In the genomic region with DNA sequence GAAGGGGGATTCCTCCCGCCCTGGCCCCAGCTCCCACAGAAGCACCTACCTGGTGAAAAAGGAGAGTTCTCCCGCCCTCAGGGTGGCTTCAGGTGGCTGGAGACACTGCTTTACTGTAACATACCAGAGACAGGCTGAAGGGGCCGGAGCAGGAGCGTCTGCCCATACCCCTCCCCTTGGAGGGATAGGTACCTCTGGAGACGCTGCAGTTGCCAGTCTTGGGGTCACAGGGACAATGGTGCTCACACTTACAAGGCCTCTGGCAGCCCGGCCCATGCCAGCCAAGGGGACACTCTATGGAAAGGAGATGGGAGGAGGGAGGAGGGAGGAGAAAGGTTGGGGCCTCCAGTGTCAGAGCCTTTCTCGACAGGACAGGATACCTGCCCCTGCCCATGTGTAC, we compare ENCODE assay signal across 33 cellular contexts. TPM values are rescaled to one million over a fixed set of nuclear protein-coding genes. Genes with fewer than 3 reads are reported as not detected.
"Had no signal": no experiment of that assay in that cellular context is flagged by ENCODE, and none has a peak within 500 bp of the region (broad histone marks: within the 10 kb centered on the region; RNA-seq: fewer than 3 reads in every experiment).

No MANE protein-coding gene starts in this region.

- FAIRE-seq: colon, endometrium, endothelial cell of umbilical vein, TTC549 had no signal

- H3K4me1 ChIP-seq: foreskin keratinocyte had no signal

- H3K27ac ChIP-seq: body of pancreas, esophagus muscularis mucosa, foreskin keratinocyte, gastroesophageal sphincter, VCaP had no signal

- H3K27me3 Mint-ChIP-seq: activated CD4-positive, alpha-beta memory T cell treated with anti-CD3 and anti-CD28 coated beads, Interleukin-2, amount 10 ng/mL, durations not matched to agents 7 days and 5 days; activated CD4-positive, alpha-beta T cell treated with anti-CD3 and anti-CD28 coated beads, Interleukin-2, amount 10 ng/mL, durations not matched to agents 7 days and 5 days; activated naive CD8-positive, alpha-beta T cell; activated T-cell treated with anti-CD3 and anti-CD28 coated beads, Interleukin-2, amount 50 U/mL, for 24 hours; activated T-helper 17 cell treated with anti-CD3 and anti-CD28 coated beads, Interleukin-2, amount 50 U/mL, for 72 hours; T-helper 17 cell had no signal

- H3K9me3 Mint-ChIP-seq: activated CD4-positive, alpha-beta memory T cell treated with anti-CD3 and anti-CD28 coated beads, Interleukin-2, amount 10 ng/mL, durations not matched to agents 7 days and 5 days; activated CD4-positive, alpha-beta T cell treated with anti-CD3 and anti-CD28 coated beads, Interleukin-2, amount 10 ng/mL, durations not matched to agents 7 days and 5 days; activated T-cell treated with anti-CD3 and anti-CD28 coated beads, Interleukin-2, amount 50 U/mL, for 24 hours; activated T-helper 17 cell treated with anti-CD3 and anti-CD28 coated beads, Interleukin-2, amount 50 U/mL, for 72 hours; T-helper 2 cell treated with Interferon-gamma antibody and Interleukin-4, amounts not matched to agents 5 μg/mL and 100 μg/mL, for 36 hours; WTC11 had no signal

- DNase-seq: activated CD4-positive, alpha-beta memory T cell treated with anti-CD3 and anti-CD28 coated beads, Interleukin-2, amount 10 ng/mL, durations not matched to agents 7 days and 5 days; activated CD4-positive, alpha-beta T cell treated with anti-CD3 and anti-CD28 coated beads for 1 hour; activated CD4-positive, alpha-beta T cell treated with anti-CD3 and anti-CD28 coated beads for 4 hours; activated CD4-positive, alpha-beta T cell treated with anti-CD3 and anti-CD28 coated beads, Interleukin-2, amount 10 ng/mL, durations not matched to agents 7 days and 5 days; activated CD4-positive, alpha-beta T cell treated with anti-CD3 and anti-CD28 coated beads, Interleukin-2, amount 50 U/mL, for 4 hours; activated CD8-positive, alpha-beta memory T cell treated with anti-CD3 and anti-CD28 coated beads, Interleukin-2, amount 50 U/mL, for 48 hours; activated effector memory CD4-positive, alpha-beta T cell treated with Interleukin-2 at 50 U/mL for 16 hours; activated gamma-delta T cell treated with Interleukin-2 at 50 U/mL for 16 hours; activated naive CD4-positive, alpha-beta T cell treated with anti-CD3 and anti-CD28 coated beads, Interleukin-2, amount 50 U/mL, for 16 hours; activated naive CD4-positive, alpha-beta T cell treated with Interleukin-2 at 50 U/mL for 16 hours; activated T-cell treated with anti-CD3 and anti-CD28 coated beads for 4 hours; activated T-cell treated with anti-CD3 and anti-CD28 coated beads, Interleukin-2, amount 50 U/mL, for 24 hours; amniotic stem cell; body of pancreas; cortex of kidney; dermis blood vessel endothelial cell; effector CD8-positive, alpha-beta T cell; foreskin keratinocyte; T-helper 1 cell; T-helper 17 cell had no signal

- H3K4me1 Mint-ChIP-seq: activated T-helper 17 cell treated with anti-CD3 and anti-CD28 coated beads, Interleukin-2, amount 50 U/mL, for 72 hours; WTC11 had no signal

- H3K9me3 ChIP-seq: body of pancreas, esophagus muscularis mucosa, gastroesophageal sphincter had no signal

- H3K27me3 ChIP-seq: body of pancreas, esophagus muscularis mucosa, foreskin keratinocyte had no signal

- H3K4me3 Mint-ChIP-seq: activated CD4-positive, alpha-beta memory T cell treated with anti-CD3 and anti-CD28 coated beads, Interleukin-2, amount 10 ng/mL, durations not matched to agents 7 days and 5 days; activated CD4-positive, alpha-beta T cell treated with anti-CD3 and anti-CD28 coated beads, Interleukin-2, amount 10 ng/mL, durations not matched to agents 7 days and 5 days; activated naive CD8-positive, alpha-beta T cell; activated T-cell treated with anti-CD3 and anti-CD28 coated beads, Interleukin-2, amount 50 U/mL, for 24 hours; activated T-helper 17 cell treated with anti-CD3 and anti-CD28 coated beads, Interleukin-2, amount 50 U/mL, for 72 hours; T-helper 17 cell; T-helper 2 cell treated with Interferon-gamma antibody and Interleukin-4, amounts not matched to agents 5 μg/mL and 100 μg/mL, for 36 hours; WTC11 had no signal

- H3K36me3 Mint-ChIP-seq: activated naive CD8-positive, alpha-beta T cell; WTC11 had no signal

- H3K27ac Mint-ChIP-seq: activated CD4-positive, alpha-beta memory T cell treated with anti-CD3 and anti-CD28 coated beads, Interleukin-2, amount 10 ng/mL, durations not matched to agents 7 days and 5 days; activated CD4-positive, alpha-beta T cell treated with anti-CD3 and anti-CD28 coated beads, Interleukin-2, amount 10 ng/mL, durations not matched to agents 7 days and 5 days; activated naive CD8-positive, alpha-beta T cell; activated T-cell treated with anti-CD3 and anti-CD28 coated beads, Interleukin-2, amount 50 U/mL, for 24 hours; activated T-helper 17 cell treated with anti-CD3 and anti-CD28 coated beads, Interleukin-2, amount 50 U/mL, for 72 hours; T-helper 17 cell; T-helper 2 cell treated with Interferon-gamma antibody and Interleukin-4, amounts not matched to agents 5 μg/mL and 100 μg/mL, for 36 hours; WTC11 had no signal

- H3K4me3 ChIP-seq: body of pancreas, esophagus muscularis mucosa, gastroesophageal sphincter had no signal

- ATAC-seq: activated T-helper 17 cell treated with anti-CD3 and anti-CD28 coated beads, Interleukin-2, amount 50 U/mL, for 72 hours; body of pancreas; foreskin keratinocyte; gastroesophageal sphincter; T-helper 17 cell; WTC11 had no signal

RNA-seq across cellular contexts. Expression of a gene that starts 38.7 kb away (rescaled TPM):
- total RNA-seq: activated CD4-positive, alpha-beta memory T cell treated with anti-CD3 and anti-CD28 coated beads, Interleukin-2, amount 10 ng/mL, durations not matched to agents 7 days and 5 days; activated CD4-positive, alpha-beta T cell treated with anti-CD3 and anti-CD28 coated beads, Interleukin-2, amount 10 ng/mL, durations not matched to agents 7 days and 5 days; activated T-helper 17 cell treated with anti-CD3 and anti-CD28 coated beads, Interleukin-2, amount 50 U/mL, for 72 hours; chondrocyte; dermis blood vessel endothelial cell; endothelial cell of umbilical vein; epithelial cell of proximal tubule; foreskin keratinocyte; T-helper 17 cell had no signal
- polyA plus RNA-seq: endothelial cell of umbilical vein, foreskin keratinocyte had no signal
